ENCODE assay signal across 16 cellular contexts in genomic region chr1:70866522-70867256, GRCh38.
DNase-seq lines count a peak whose midpoint lies in the region; ATAC-seq and TF ChIP-seq lines count a peak whose summit lies in the region.
"Had no signal": no experiment of that assay in that cellular context is flagged by ENCODE, and none has a peak within 500 bp of the region (broad histone marks: within the 10 kb centered on the region; RNA-seq: fewer than 3 reads in every experiment).

No MANE protein-coding gene starts in this region.

- TF ChIP-seq POLR2A in body of pancreas (IDR thresholded peaks at IDR 0.05) (no peak), spleen (IDR thresholded peaks at IDR 0.05) (no peak)

- H3K4me3 ChIP-seq in A673 (ENCODE audit: low read depth, low read length, poor library complexity, severe bottlenecking), result no peak overlapping the region
- no peak overlapping the region for H3K4me3 ChIP-seq in body of pancreas
- no peak overlapping the region for H3K4me3 ChIP-seq in spleen
- H3K4me3 ChIP-seq in coronary artery, result no peak overlapping the region
- H3K4me3 ChIP-seq: colonic mucosa, skin epidermis had no signal

- peak; percentile 35 for ATAC-seq in body of pancreas
- ATAC-seq: HepG2 had no signal

- peak; percentile 23; the same call in 1 of the 2 replicates for TF ChIP-seq CTCF in A673 (conservative IDR thresholded peaks at IDR 0.05; ENCODE audit: low read depth, low read length)
- peak in 4 of 7 experiments; percentile 13 to 53 (median 33) for TF ChIP-seq CTCF in body of pancreas (IDR thresholded peaks at IDR 0.05)
- TF ChIP-seq CTCF in spleen (IDR thresholded peaks at IDR 0.05 in 8 of 11, conservative IDR thresholded peaks at IDR 0.05 in 3 of 11), result no peak
- TF ChIP-seq CTCF in coronary artery (IDR thresholded peaks at IDR 0.05), result no peak

- WGBS in body of pancreas, 2 donors, result 44 to 47% methylated on average over 4 of the region's 4 CpGs
- 37 to 52% (median 47%) methylated on average over 4 of the region's 4 CpGs for WGBS in spleen, 5 donors

- DNase-seq in A673 (ENCODE audit: low spot score), result no peak
- peak; percentile 37 for DNase-seq in GDM1 (lab: John Stamatoyannopoulos, UW)
- peak; percentile 85 for DNase-seq in NOMO-1 treated with DMSO at 0.1 percent for 48 hours (lab: John Stamatoyannopoulos, UW; ENCODE audit: unreplicated experiment)
- DNase-seq in body of pancreas, result peak in 2 of 4 donors; percentile 40 to 47
- no peak for DNase-seq in NCI-H187 (lab: John Stamatoyannopoulos, UW)
- no peak for DNase-seq in NCI-H128 (lab: John Stamatoyannopoulos, UW; ENCODE audit: unreplicated experiment)
- DNase-seq in spleen, result no peak
- DNase-seq in coronary artery (ENCODE audit: low spot score), result no peak
- DNase-seq: colonic mucosa; DMS79 treated with DMSO at 0.1 percent for 48 hours; NCI-H1436; NCI-H446 treated with DMSO at 0.1 percent for 48 hours; occipital lobe; stimulated activated naive CD4-positive, alpha-beta T cell had no signal

- POLR2A ChIA-PET in A673 (lab: Charles Lee; ENCODE audit: low non-redundant PET), result no interaction called here

- no TSS peak for BruUV-seq in A673 (replicated peaks; lab: Mats Ljungman, UMichigan)

- no peak overlapping the region for H3K27ac ChIP-seq in A673 (ENCODE audit: low read depth, low read length, poor library complexity, severe bottlenecking)
- no peak overlapping the region for H3K27ac ChIP-seq in body of pancreas
- H3K27ac ChIP-seq in spleen, result no peak overlapping the region
- H3K27ac ChIP-seq in coronary artery, result no peak overlapping the region
- H3K27ac ChIP-seq: colonic mucosa, skin epidermis had no signal

- no peaks in the 10 kb centered on the region for H3K27me3 ChIP-seq in A673 (replicated peaks; ENCODE audit: insufficient read depth, low read depth, low read length, poor library complexity)
- no peaks in the 10 kb centered on the region for H3K27me3 ChIP-seq in body of pancreas
- no peaks in the 10 kb centered on the region for H3K27me3 ChIP-seq in spleen (replicated peaks in 1 of 7)
- H3K27me3 ChIP-seq: colonic mucosa had no signal

- CTCF ChIA-PET in A673 (lab: Charles Lee), result no interaction called here

- H3K36me3 ChIP-seq in A673 (ENCODE audit: insufficient read depth, low read length, poor library complexity, severe bottlenecking), result no peaks in the 10 kb centered on the region
- no peaks in the 10 kb centered on the region for H3K36me3 ChIP-seq in body of pancreas (replicated peaks in 1 of 2; ENCODE audit: insufficient read depth in 1 of 2, low read depth in 2 of 2)
- H3K36me3 ChIP-seq in spleen, result no peaks in the 10 kb centered on the region
- H3K36me3 ChIP-seq: colonic mucosa had no signal

- no peaks in the 10 kb centered on the region for H3K4me1 ChIP-seq in A673 (ENCODE audit: insufficient read depth, low read length, poor library complexity, severe bottlenecking)
- H3K4me1 ChIP-seq in body of pancreas, result no peaks in the 10 kb centered on the region
- no peaks in the 10 kb centered on the region for H3K4me1 ChIP-seq in spleen
- H3K4me1 ChIP-seq: colonic mucosa had no signal

- intact Hi-C loops in A673 (cut with micrococcal nuclease; ENCODE audit: unreplicated experiment) (no loop called here), body of pancreas (cut with DNase I) (loop anchor here (10.0 kb wide), 1 partner anchor 178 kb away; the partner anchor contains the start of gene PTGER3), spleen (cut with DNase I; ENCODE audit: low total_unique reads) (no loop called here)

- H3K9me3 ChIP-seq in A673 (ENCODE audit: low read depth, low read length, poor library complexity, severe bottlenecking), result no peaks in the 10 kb centered on the region
- H3K9me3 ChIP-seq in body of pancreas, result no peaks in the 10 kb centered on the region
- H3K9me3 ChIP-seq in spleen, result peaks cover 0 to 3% (median 0%) of the 10 kb centered on the region in 8 donors
- H3K9me3 ChIP-seq: colonic mucosa had no signal

Comparison
In these comparisons a context has a peak if more than half of its experiments do, and no peak if none do; other contexts are left out.
1. DNase-seq: peak in GDM1 (single experiment) and NOMO-1 treated with DMSO at 0.1 percent for 48 hours (single experiment); none in A673 (single experiment), NCI-H187 (0 of 2), NCI-H128 (single experiment), spleen (single experiment) and coronary artery (single experiment).
2. CTCF ChIP-seq: peak in A673 (single experiment) and body of pancreas (4 of 7); none in spleen (0 of 11) and coronary artery (single experiment).